Comparison of ENCODE assay signal across 17 cellular contexts in genomic region chr9:125203259-125203658, GRCh38. TPM values are rescaled to one million over a fixed set of nuclear protein-coding genes. Genes with fewer than 3 reads are reported as not detected.
DNase-seq lines count a peak whose midpoint lies in the region; ATAC-seq, FAIRE-seq and TF ChIP-seq lines count a peak whose summit lies in the region.
"Had no signal": no experiment of that assay in that cellular context is flagged by ENCODE, and none has a peak within 500 bp of the region (broad histone marks: within the 10 kb centered on the region; RNA-seq: fewer than 3 reads in every experiment).

No MANE protein-coding gene starts in this region.

- H3K79me2 ChIP-seq in HepG2 (ENCODE audit: insufficient read depth, low read length) = peaks cover 10% of the 10 kb centered on the region

- H3K9me3 Mint-ChIP-seq in stimulated activated memory B cell treated with anti-CD40 and anti-IgM and Interleukin-4, amounts not matched to agents 10 μg/mL and 1 μg/mL and 100 μg/mL, for 72 hours = no peaks in the 10 kb centered on the region
- H3K9me3 Mint-ChIP-seq: stimulated activated naive CD8-positive, alpha-beta T cell treated with anti-CD3 and anti-CD28 coated beads, Interleukin-15, amount 100 ng/mL, for 72 hours had no signal

- H3K9me3 ChIP-seq in HepG2 (ENCODE audit: low read length) (no peaks in the 10 kb centered on the region), right lobe of liver (no peaks in the 10 kb centered on the region), mucosa of descending colon (no peaks in the 10 kb centered on the region)

- H3K27me3 Mint-ChIP-seq in stimulated activated memory B cell treated with anti-CD40 and anti-IgM and Interleukin-4, amounts not matched to agents 10 μg/mL and 1 μg/mL and 100 μg/mL, for 72 hours = no peaks in the 10 kb centered on the region
- H3K27me3 Mint-ChIP-seq: activated naive CD8-positive, alpha-beta T cell; stimulated activated naive CD8-positive, alpha-beta T cell treated with anti-CD3 and anti-CD28 coated beads, Interleukin-15, amount 100 ng/mL, for 72 hours had no signal

- TF ChIP-seq RAD21 in HepG2 (CRISPR knock-in tag; IDR thresholded peaks at IDR 0.05) = no peak

- CTCF ChIA-PET in HepG2 (lab: Yijun Ruan, JAX; ENCODE audit: low intra/inter-chr PET ratio, low total read pairs) = no interaction called here

- TF ChIP-seq CTCF in HepG2 (CRISPR knock-in tag; IDR thresholded peaks at IDR 0.05) (peak; percentile 49), right lobe of liver (IDR thresholded peaks at IDR 0.05) (no peak), choroid plexus epithelial cell (conservative IDR thresholded peaks at IDR 0.05; ENCODE audit: low read depth, low read length) (peak; percentile 10), mucosa of descending colon (IDR thresholded peaks at IDR 0.05) (no peak)

- peaks cover 15% of the 10 kb centered on the region for H3K4me1 Mint-ChIP-seq in stimulated activated memory B cell treated with anti-CD40 and anti-IgM and Interleukin-4, amounts not matched to agents 10 μg/mL and 1 μg/mL and 100 μg/mL, for 72 hours

- no peak for TF ChIP-seq EP300 in HepG2 (IDR thresholded peaks at IDR 0.05; ENCODE audit: low read depth in 2 of 2, low read length in 2 of 2)
- TF ChIP-seq EP300 in HepG2 (CRISPR knock-in tag; IDR thresholded peaks at IDR 0.05; ENCODE audit: borderline replicate concordance) = no peak

- H3K4me3 ChIP-seq in HepG2 (replicated peaks in 1 of 3; ENCODE audit: insufficient read depth in 1 of 3, low read depth in 2 of 3, low read length in 3 of 3) = no peak overlapping the region
- no peak overlapping the region for H3K4me3 ChIP-seq in right lobe of liver
- H3K4me3 ChIP-seq in choroid plexus epithelial cell (ENCODE audit: low read depth, low read length) = no peak overlapping the region
- H3K4me3 ChIP-seq in mucosa of descending colon = no peak overlapping the region
- H3K4me3 ChIP-seq: smooth muscle cell had no signal

- WGBS in HepG2 (ENCODE audit: low lambda C conversion rate) = 86% methylated on average over 1 of the region's 1 CpG
- 92% methylated on average over 1 of the region's 1 CpG for WGBS in right lobe of liver (ENCODE audit: insufficient coverage, low coverage, low lambda C conversion rate, missing lambda C conversion rate)

- no peak for ATAC-seq in HepG2
- no peak for ATAC-seq in right lobe of liver
- ATAC-seq in stimulated activated memory B cell treated with anti-CD40 and anti-IgM and Interleukin-4, amounts not matched to agents 10 μg/mL and 1 μg/mL and 100 μg/mL, for 72 hours = no peak
- no peak for ATAC-seq in GM18868 (IDR thresholded peaks at IDR 0.05; ENCODE audit: unreplicated experiment)
- ATAC-seq in mucosa of descending colon = no peak
- ATAC-seq: activated CD4-positive, CD25-positive, alpha-beta regulatory T cell treated with anti-CD3 and anti-CD28 coated beads, Interleukin-2, amount 50 U/mL, for 24 hours; foreskin keratinocyte; PC-3; stimulated activated naive CD8-positive, alpha-beta T cell treated with anti-CD3 and anti-CD28 coated beads, Interleukin-15, amount 100 ng/mL, for 72 hours had no signal

- peak; percentile 40 for DNase-seq in HepG2 (ENCODE audit: low spot score)
- DNase-seq in right lobe of liver = no peak
- peak; percentile 76 for DNase-seq in NCI-H446 treated with DMSO at 0.1 percent for 48 hours (lab: John Stamatoyannopoulos, UW)
- DNase-seq in choroid plexus epithelial cell (ENCODE audit: low read depth) = peak; percentile 11
- no peak for DNase-seq in NCI-H146 treated with DMSO at 0.1 percent for 48 hours (lab: John Stamatoyannopoulos, UW; ENCODE audit: unreplicated experiment)
- no peak for DNase-seq in mucosa of descending colon
- DNase-seq: activated CD8-positive, alpha-beta memory T cell treated with anti-CD3 and anti-CD28 coated beads, Interleukin-2, amount 50 U/mL, for 48 hours; effector memory CD4-positive, alpha-beta T cell; foreskin keratinocyte; NCI-H226; PC-3; stimulated activated naive CD8-positive, alpha-beta T cell treated with anti-CD3 and anti-CD28 coated beads, Interleukin-15, amount 100 ng/mL, for 72 hours had no signal

- intact Hi-C loops in HepG2 (cut with micrococcal nuclease; ENCODE audit: unreplicated experiment) = no loop called here
- intact Hi-C loops in right lobe of liver (cut with DNase I) = no loop called here
- intact Hi-C loops in mucosa of descending colon (cut with DNase I, micrococcal nuclease) = no loop called here

- no peak overlapping the region for H3K4me3 Mint-ChIP-seq in stimulated activated memory B cell treated with anti-CD40 and anti-IgM and Interleukin-4, amounts not matched to agents 10 μg/mL and 1 μg/mL and 100 μg/mL, for 72 hours
- H3K4me3 Mint-ChIP-seq: activated naive CD8-positive, alpha-beta T cell; stimulated activated naive CD8-positive, alpha-beta T cell treated with anti-CD3 and anti-CD28 coated beads, Interleukin-15, amount 100 ng/mL, for 72 hours had no signal

- TSS peak; percentile 22 for BruUV-seq in HepG2 (replicated peaks; lab: Mats Ljungman, UMichigan)

- no peak for FAIRE-seq in HepG2 (lab: Jason Lieb, UNC)

- no peak for TF ChIP-seq POLR2A in HepG2 (IDR thresholded peaks at IDR 0.05; ENCODE audit: insufficient read depth in 1 of 2, low read depth in 2 of 2, low read length in 2 of 2)
- TF ChIP-seq POLR2A in right lobe of liver (IDR thresholded peaks at IDR 0.05) = no peak

- POLR2A ChIA-PET in HepG2 (lab: Yijun Ruan, JAX) = interaction anchor here (3.2 kb wide), 1 partner anchor 38 kb away, joined by 20 read pairs; the partner anchor contains the start of gene HSPA5

- in situ Hi-C loops in HepG2 (cut with HindIII; ENCODE audit: extremely low pct_ligation_motif_present, low pct_unique_long_range_greater_than_20kb) = no loop called here

- no peak overlapping the region for H3K27ac Mint-ChIP-seq in stimulated activated memory B cell treated with anti-CD40 and anti-IgM and Interleukin-4, amounts not matched to agents 10 μg/mL and 1 μg/mL and 100 μg/mL, for 72 hours
- H3K27ac Mint-ChIP-seq: activated naive CD8-positive, alpha-beta T cell had no signal

- no peak overlapping the region for H2AFZ ChIP-seq in HepG2 (ENCODE audit: low read length)

- H3K4me1 ChIP-seq in HepG2 (ENCODE audit: insufficient read depth, low read length) (peaks cover 45% of the 10 kb centered on the region), right lobe of liver (peaks cover 0 to 7% (median 0%) of the 10 kb centered on the region in 4 donors), mucosa of descending colon (ENCODE audit: low read depth) (peaks cover 8% of the 10 kb centered on the region)
- H3K4me1 ChIP-seq: foreskin keratinocyte had no signal

- H3K27ac ChIP-seq in HepG2 (ENCODE audit: extremely low read length, insufficient read depth, low read length) (peak overlapping the region; percentile 47), right lobe of liver (no peak overlapping the region)
- H3K27ac ChIP-seq: foreskin keratinocyte had no signal

- H3K9ac ChIP-seq in HepG2 (ENCODE audit: insufficient read depth, low read depth, low read length) = no peak overlapping the region

- H3K4me2 ChIP-seq in HepG2 (ENCODE audit: low read depth, low read length) = peak overlapping the region; percentile 47
- H3K4me2 ChIP-seq: smooth muscle cell had no signal

- peaks cover 38% of the 10 kb centered on the region for H3K36me3 Mint-ChIP-seq in stimulated activated memory B cell treated with anti-CD40 and anti-IgM and Interleukin-4, amounts not matched to agents 10 μg/mL and 1 μg/mL and 100 μg/mL, for 72 hours

- no peaks in the 10 kb centered on the region for H4K20me1 ChIP-seq in HepG2 (ENCODE audit: insufficient read depth, low read length)

- no peaks in the 10 kb centered on the region for H3K27me3 ChIP-seq in HepG2 (ENCODE audit: control insufficient read depth in 1 of 2, insufficient read depth in 2 of 2, low read length in 2 of 2)
- H3K27me3 ChIP-seq in right lobe of liver = no peaks in the 10 kb centered on the region
- H3K27me3 ChIP-seq: foreskin keratinocyte had no signal

- H3K36me3 ChIP-seq in HepG2 (replicated peaks in 1 of 2; ENCODE audit: control insufficient read depth in 1 of 2, insufficient read depth in 2 of 2, low read length in 2 of 2) (peaks cover 8 to 26% of the 10 kb centered on the region in 2 experiments), right lobe of liver (peaks cover 0 to 35% (median 14%) of the 10 kb centered on the region in 4 donors), mucosa of descending colon (ENCODE audit: low read depth) (no peaks in the 10 kb centered on the region)

RNA-seq across cellular contexts. Expression of gene RABEPK, which starts 2.9 kb away (rescaled TPM):
- total RNA-seq in HepG2 (2016; rRNA removed; fragmentation: Illumina TruSeq; extraction: Trizol) = 90.0 and 103 TPM in 2 replicates
- total RNA-seq in HepG2 (2016; cell fraction: cytosol; rRNA removed; fragmentation: Illumina TruSeq; extraction: Trizol; ENCODE audit: low read depth) = 53.4 and 72.5 TPM in 2 replicates
- 93.4 and 96.8 TPM in 2 replicates for total RNA-seq in HepG2 (2016; cell fraction: insoluble cytoplasmic fraction; rRNA removed; fragmentation: Illumina TruSeq; extraction: Trizol)
- total RNA-seq in HepG2 (2016; cell fraction: membrane; rRNA removed; fragmentation: Illumina TruSeq; extraction: Trizol) = 85.0 and 123 TPM in 2 replicates
- 41.3 and 42.3 TPM in 2 replicates for total RNA-seq in HepG2 (2016; cell fraction: nucleus; rRNA removed; fragmentation: Illumina TruSeq; extraction: Trizol)
- 61.1 and 75.5 TPM in 2 replicates for polyA plus RNA-seq in HepG2 (2011; rRNA removed)
- polyA plus RNA-seq in HepG2 (2011; cell fraction: cytosol; rRNA removed) = 64.3 and 75.5 TPM in 2 replicates
- polyA plus RNA-seq in HepG2 (2011; cell fraction: nucleus; rRNA removed) = 34.1 and 38.7 TPM in 2 replicates
- polyA plus RNA-seq in HepG2 (2012) = 49.1 and 54.5 TPM in 2 replicates
- 46.9 and 76.5 TPM in 2 replicates for polyA plus RNA-seq in HepG2 (2016; cell fraction: cytosol; fragmentation: Illumina TruSeq; extraction: Trizol; ENCODE audit: low read depth)
- polyA plus RNA-seq in HepG2 (2016; cell fraction: insoluble cytoplasmic fraction; fragmentation: Illumina TruSeq; extraction: Trizol; ENCODE audit: low read depth) = 89.7 and 90.2 TPM in 2 replicates
- 64.9 and 87.8 TPM in 2 replicates for polyA plus RNA-seq in HepG2 (2016; cell fraction: membrane; fragmentation: Illumina TruSeq; extraction: Trizol; ENCODE audit: low read depth)
- 63.0 and 63.2 TPM in 2 replicates for polyA plus RNA-seq in HepG2 (2016; cell fraction: nucleus; fragmentation: Illumina TruSeq; extraction: Trizol; ENCODE audit: insufficient read depth, low read depth)
- 38.7 and 63.4 TPM in 2 replicates for polyA minus RNA-seq in HepG2 (2011; rRNA and poly(A)+ RNA removed; ENCODE audit: low replicate concordance)
- polyA minus RNA-seq in HepG2 (2011; cell fraction: cytosol; rRNA and poly(A)+ RNA removed) = 18.4 and 19.4 TPM in 2 replicates
- 12.0 and 14.9 TPM in 2 replicates for polyA minus RNA-seq in HepG2 (2011; cell fraction: nucleus; rRNA and poly(A)+ RNA removed)
- total RNA-seq in right lobe of liver = 10 to 100 TPM in 5 of 6 experiments, 1 to 10 TPM in 1; 9.4 to 27.4 (median 21.5) TPM
- total RNA-seq in mucosa of descending colon = 10 to 100 TPM; 11.6 to 12.9 (median 12.1) TPM

RNA-seq across cellular contexts. Expression of gene PPP6C, which starts 13.7 kb away (rescaled TPM):
- total RNA-seq in HepG2 (2016; rRNA removed; fragmentation: Illumina TruSeq; extraction: Trizol) = 20.9 and 32.7 TPM in 2 replicates
- 7.3 and 8.8 TPM in 2 replicates for total RNA-seq in HepG2 (2016; cell fraction: cytosol; rRNA removed; fragmentation: Illumina TruSeq; extraction: Trizol; ENCODE audit: low read depth)
- total RNA-seq in HepG2 (2016; cell fraction: insoluble cytoplasmic fraction; rRNA removed; fragmentation: Illumina TruSeq; extraction: Trizol) = 22.6 and 28.4 TPM in 2 replicates
- total RNA-seq in HepG2 (2016; cell fraction: membrane; rRNA removed; fragmentation: Illumina TruSeq; extraction: Trizol) = 17.5 and 19.3 TPM in 2 replicates
- total RNA-seq in HepG2 (2016; cell fraction: nucleus; rRNA removed; fragmentation: Illumina TruSeq; extraction: Trizol) = 12.4 and 13.3 TPM in 2 replicates
- 13.0 and 18.5 TPM in 2 replicates for polyA plus RNA-seq in HepG2 (2011; rRNA removed)
- 9.8 and 15.8 TPM in 2 replicates for polyA plus RNA-seq in HepG2 (2011; cell fraction: cytosol; rRNA removed)
- polyA plus RNA-seq in HepG2 (2011; cell fraction: nucleus; rRNA removed) = 3.2 and 4.7 TPM in 2 replicates
- 16.8 and 24.2 TPM in 2 replicates for polyA plus RNA-seq in HepG2 (2012)
- 8.3 and 8.4 TPM in 2 replicates for polyA plus RNA-seq in HepG2 (2016; cell fraction: cytosol; fragmentation: Illumina TruSeq; extraction: Trizol; ENCODE audit: low read depth)
- 44.1 and 50.4 TPM in 2 replicates for polyA plus RNA-seq in HepG2 (2016; cell fraction: insoluble cytoplasmic fraction; fragmentation: Illumina TruSeq; extraction: Trizol; ENCODE audit: low read depth)
- 14.4 and 17.7 TPM in 2 replicates for polyA plus RNA-seq in HepG2 (2016; cell fraction: membrane; fragmentation: Illumina TruSeq; extraction: Trizol; ENCODE audit: low read depth)
- 18.5 and 19.5 TPM in 2 replicates for polyA plus RNA-seq in HepG2 (2016; cell fraction: nucleus; fragmentation: Illumina TruSeq; extraction: Trizol; ENCODE audit: insufficient read depth, low read depth)
- 9.8 and 19.2 TPM in 2 replicates for polyA minus RNA-seq in HepG2 (2011; rRNA and poly(A)+ RNA removed; ENCODE audit: low replicate concordance)
- polyA minus RNA-seq in HepG2 (2011; cell fraction: cytosol; rRNA and poly(A)+ RNA removed) = 15.6 and 16.9 TPM in 2 replicates
- polyA minus RNA-seq in HepG2 (2011; cell fraction: nucleus; rRNA and poly(A)+ RNA removed) = 10.2 and 11.8 TPM in 2 replicates
- total RNA-seq in right lobe of liver = 10 to 100 TPM; 11.8 to 18.6 (median 15.3) TPM
- 10 to 100 TPM; 41.8 to 47.6 (median 45.4) TPM for total RNA-seq in mucosa of descending colon

RNA-seq across cellular contexts. Expression of gene HSPA5, which starts 37.9 kb away (rescaled TPM):
- total RNA-seq in HepG2 (2016; rRNA removed; fragmentation: Illumina TruSeq; extraction: Trizol) (170 and 201 TPM in 2 replicates), right lobe of liver (100 to 1,000 TPM; 240 to 359 (median 259) TPM), mucosa of descending colon (100 to 1,000 TPM; 119 to 194 (median 150) TPM)
- 11.3 and 12.9 TPM in 2 replicates for total RNA-seq in HepG2 (2016; cell fraction: cytosol; rRNA removed; fragmentation: Illumina TruSeq; extraction: Trizol; ENCODE audit: low read depth)
- total RNA-seq in HepG2 (2016; cell fraction: insoluble cytoplasmic fraction; rRNA removed; fragmentation: Illumina TruSeq; extraction: Trizol) = 150 and 197 TPM in 2 replicates
- 29.2 and 35.2 TPM in 2 replicates for total RNA-seq in HepG2 (2016; cell fraction: membrane; rRNA removed; fragmentation: Illumina TruSeq; extraction: Trizol)
- total RNA-seq in HepG2 (2016; cell fraction: nucleus; rRNA removed; fragmentation: Illumina TruSeq; extraction: Trizol) = 348 and 388 TPM in 2 replicates
- 187 and 206 TPM in 2 replicates for polyA plus RNA-seq in HepG2 (2011; rRNA removed)
- polyA plus RNA-seq in HepG2 (2011; cell fraction: cytosol; rRNA removed) = 150 and 201 TPM in 2 replicates
- polyA plus RNA-seq in HepG2 (2011; cell fraction: nucleus; rRNA removed) = 105 and 114 TPM in 2 replicates
- 378 and 476 TPM in 2 replicates for polyA plus RNA-seq in HepG2 (2012)
- polyA plus RNA-seq in HepG2 (2016; cell fraction: cytosol; fragmentation: Illumina TruSeq; extraction: Trizol; ENCODE audit: low read depth) = 23.2 and 24.9 TPM in 2 replicates
- 263 and 283 TPM in 2 replicates for polyA plus RNA-seq in HepG2 (2016; cell fraction: insoluble cytoplasmic fraction; fragmentation: Illumina TruSeq; extraction: Trizol; ENCODE audit: low read depth)
- polyA plus RNA-seq in HepG2 (2016; cell fraction: membrane; fragmentation: Illumina TruSeq; extraction: Trizol; ENCODE audit: low read depth) = 33.1 and 41.5 TPM in 2 replicates
- 733 and 789 TPM in 2 replicates for polyA plus RNA-seq in HepG2 (2016; cell fraction: nucleus; fragmentation: Illumina TruSeq; extraction: Trizol; ENCODE audit: insufficient read depth, low read depth)
- 133 and 284 TPM in 2 replicates for polyA minus RNA-seq in HepG2 (2011; rRNA and poly(A)+ RNA removed; ENCODE audit: low replicate concordance)
- polyA minus RNA-seq in HepG2 (2011; cell fraction: cytosol; rRNA and poly(A)+ RNA removed) = 290 and 324 TPM in 2 replicates
- polyA minus RNA-seq in HepG2 (2011; cell fraction: nucleus; rRNA and poly(A)+ RNA removed) = 124 and 160 TPM in 2 replicates

RNA-seq across cellular contexts. Expression of gene GAPVD1, which starts 58.4 kb away (rescaled TPM):
- total RNA-seq in HepG2 (2016; rRNA removed; fragmentation: Illumina TruSeq; extraction: Trizol) (33.2 and 47.0 TPM in 2 replicates), right lobe of liver (10 to 100 TPM; 15.7 to 24.1 (median 21.1) TPM), mucosa of descending colon (10 to 100 TPM; 40.8 to 55.1 (median 41.4) TPM)
- 14.6 and 17.1 TPM in 2 replicates for total RNA-seq in HepG2 (2016; cell fraction: cytosol; rRNA removed; fragmentation: Illumina TruSeq; extraction: Trizol; ENCODE audit: low read depth)
- total RNA-seq in HepG2 (2016; cell fraction: insoluble cytoplasmic fraction; rRNA removed; fragmentation: Illumina TruSeq; extraction: Trizol) = 32.1 and 41.4 TPM in 2 replicates
- 14.1 and 14.7 TPM in 2 replicates for total RNA-seq in HepG2 (2016; cell fraction: membrane; rRNA removed; fragmentation: Illumina TruSeq; extraction: Trizol)
- total RNA-seq in HepG2 (2016; cell fraction: nucleus; rRNA removed; fragmentation: Illumina TruSeq; extraction: Trizol) = 39.6 and 45.1 TPM in 2 replicates
- 9.4 and 11.1 TPM in 2 replicates for polyA plus RNA-seq in HepG2 (2011; rRNA removed)
- polyA plus RNA-seq in HepG2 (2011; cell fraction: cytosol; rRNA removed) = 4.5 and 7.1 TPM in 2 replicates
- polyA plus RNA-seq in HepG2 (2011; cell fraction: nucleus; rRNA removed) = 15.4 and 18.2 TPM in 2 replicates
- polyA plus RNA-seq in HepG2 (2012) = 14.1 and 14.6 TPM in 2 replicates
- polyA plus RNA-seq in HepG2 (2016; cell fraction: cytosol; fragmentation: Illumina TruSeq; extraction: Trizol; ENCODE audit: low read depth) = 0.40 and 0.53 TPM in 2 replicates
- 16.0 and 18.1 TPM in 2 replicates for polyA plus RNA-seq in HepG2 (2016; cell fraction: insoluble cytoplasmic fraction; fragmentation: Illumina TruSeq; extraction: Trizol; ENCODE audit: low read depth)
- 1.4 and 1.7 TPM in 2 replicates for polyA plus RNA-seq in HepG2 (2016; cell fraction: membrane; fragmentation: Illumina TruSeq; extraction: Trizol; ENCODE audit: low read depth)
- 21.3 and 26.6 TPM in 2 replicates for polyA plus RNA-seq in HepG2 (2016; cell fraction: nucleus; fragmentation: Illumina TruSeq; extraction: Trizol; ENCODE audit: insufficient read depth, low read depth)
- 22.4 and 55.2 TPM in 2 replicates for polyA minus RNA-seq in HepG2 (2011; rRNA and poly(A)+ RNA removed; ENCODE audit: low replicate concordance)
- 24.6 and 33.5 TPM in 2 replicates for polyA minus RNA-seq in HepG2 (2011; cell fraction: cytosol; rRNA and poly(A)+ RNA removed)
- polyA minus RNA-seq in HepG2 (2011; cell fraction: nucleus; rRNA and poly(A)+ RNA removed) = 59.9 and 66.5 TPM in 2 replicates

RNA-seq across cellular contexts. Expression of gene SCAI, which starts 59.9 kb away (rescaled TPM):
- total RNA-seq in HepG2 (2016; rRNA removed; fragmentation: Illumina TruSeq; extraction: Trizol) (8.4 and 10.3 TPM in 2 replicates), right lobe of liver (1 to 10 TPM; 1.8 to 5.5 (median 2.6) TPM), mucosa of descending colon (10 to 100 TPM in 1 of 3 donors, 1 to 10 TPM in 2; 6.3 to 11.7 (median 8.8) TPM)
- 6.0 and 8.4 TPM in 2 replicates for total RNA-seq in HepG2 (2016; cell fraction: cytosol; rRNA removed; fragmentation: Illumina TruSeq; extraction: Trizol; ENCODE audit: low read depth)
- 8.4 and 11.2 TPM in 2 replicates for total RNA-seq in HepG2 (2016; cell fraction: insoluble cytoplasmic fraction; rRNA removed; fragmentation: Illumina TruSeq; extraction: Trizol)
- 4.3 and 6.5 TPM in 2 replicates for total RNA-seq in HepG2 (2016; cell fraction: membrane; rRNA removed; fragmentation: Illumina TruSeq; extraction: Trizol)
- 16.6 and 21.4 TPM in 2 replicates for total RNA-seq in HepG2 (2016; cell fraction: nucleus; rRNA removed; fragmentation: Illumina TruSeq; extraction: Trizol)
- 3.7 and 4.4 TPM in 2 replicates for polyA plus RNA-seq in HepG2 (2011; rRNA removed)
- 1.3 and 2.6 TPM in 2 replicates for polyA plus RNA-seq in HepG2 (2011; cell fraction: cytosol; rRNA removed)
- polyA plus RNA-seq in HepG2 (2011; cell fraction: nucleus; rRNA removed) = 4.0 and 8.1 TPM in 2 replicates
- 1.4 and 2.2 TPM in 2 replicates for polyA plus RNA-seq in HepG2 (2012)
- polyA plus RNA-seq in HepG2 (2016; cell fraction: cytosol; fragmentation: Illumina TruSeq; extraction: Trizol; ENCODE audit: low read depth) = 1.3 and 2.0 TPM in 2 replicates
- polyA plus RNA-seq in HepG2 (2016; cell fraction: insoluble cytoplasmic fraction; fragmentation: Illumina TruSeq; extraction: Trizol; ENCODE audit: low read depth) = 3.3 and 3.4 TPM in 2 replicates
- polyA plus RNA-seq in HepG2 (2016; cell fraction: membrane; fragmentation: Illumina TruSeq; extraction: Trizol; ENCODE audit: low read depth) = 1.2 and 1.3 TPM in 2 replicates
- polyA plus RNA-seq in HepG2 (2016; cell fraction: nucleus; fragmentation: Illumina TruSeq; extraction: Trizol; ENCODE audit: insufficient read depth, low read depth) = 9.9 and 11.1 TPM in 2 replicates
- 6.7 and 25.4 TPM in 2 replicates for polyA minus RNA-seq in HepG2 (2011; rRNA and poly(A)+ RNA removed; ENCODE audit: low replicate concordance)
- 2.2 and 5.9 TPM in 2 replicates for polyA minus RNA-seq in HepG2 (2011; cell fraction: cytosol; rRNA and poly(A)+ RNA removed)
- 18.9 and 20.3 TPM in 2 replicates for polyA minus RNA-seq in HepG2 (2011; cell fraction: nucleus; rRNA and poly(A)+ RNA removed)

Comparison
In these comparisons a context has a peak if more than half of its experiments do, and no peak if none do; other contexts are left out.
1. DNase-seq: peak in HepG2 (single experiment), NCI-H446 treated with DMSO at 0.1 percent for 48 hours (single experiment) and choroid plexus epithelial cell (single experiment); none in right lobe of liver (0 of 3), NCI-H146 treated with DMSO at 0.1 percent for 48 hours (single experiment) and mucosa of descending colon (0 of 3).
2. CTCF ChIP-seq: peak in HepG2 (single experiment) and choroid plexus epithelial cell (single experiment); none in right lobe of liver (0 of 4) and mucosa of descending colon (single experiment).